17 cellular contexts compared by ENCODE assay signal in the genomic region with DNA sequence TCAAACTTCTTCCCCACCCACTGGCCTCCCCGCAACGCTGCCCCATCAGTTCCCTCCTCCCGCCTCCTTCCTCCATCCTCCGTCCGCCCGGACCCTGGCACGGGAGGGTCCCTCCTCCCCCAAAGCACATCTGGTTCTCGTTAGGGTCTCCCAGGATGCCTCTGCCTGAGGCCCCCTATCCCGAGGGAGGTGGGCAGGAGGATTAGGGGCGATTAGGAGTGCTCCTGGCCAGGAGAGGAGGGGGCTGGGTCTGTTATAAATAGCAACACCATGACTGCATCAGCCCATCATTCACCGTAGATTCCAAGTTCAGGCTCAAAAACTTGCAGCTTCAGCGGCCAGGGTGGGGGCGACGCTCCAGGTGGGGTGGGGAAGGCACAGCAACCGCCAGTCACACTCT.
"Had no signal": no experiment of that assay in that cellular context is flagged by ENCODE, and none has a peak within 500 bp of the region (broad histone marks: within the 10 kb centered on the region; RNA-seq: fewer than 3 reads in every experiment).

No MANE protein-coding gene starts in this region.

- H3K9me3 ChIP-seq: body of pancreas, colonic mucosa, left lung, mucosa of descending colon, ovary, psoas muscle, right lobe of liver had no signal

- ATAC-seq: body of pancreas, left lung, mucosa of descending colon, psoas muscle, right lobe of liver, T-helper 17 cell had no signal

- DNase-seq: activated CD4-positive, alpha-beta T cell treated with anti-CD3 and anti-CD28 coated beads, Interleukin-2, amount 50 U/mL, for 4 hours; activated effector memory CD4-positive, alpha-beta T cell treated with anti-CD3 and anti-CD28 coated beads, Interleukin-2, amount 50 U/mL, for 16 hours; activated naive CD4-positive, alpha-beta T cell treated with anti-CD3 and anti-CD28 coated beads, Interleukin-2, amount 50 U/mL, for 16 hours; activated T-cell treated with anti-CD3 and anti-CD28 coated beads, Interleukin-2, amount 50 U/mL, for 72 hours; body of pancreas; central memory CD4-positive, alpha-beta T cell; colonic mucosa; kidney; left lung; mucosa of descending colon; naive B cell; ovary; psoas muscle; right lobe of liver; small intestine; stimulated activated CD4-positive, alpha-beta T cell treated with anti-CD3 and anti-CD28 coated beads, Interleukin-4, amount 100 ng/mL, for 1 hour; T-helper 17 cell had no signal

- H3K36me3 ChIP-seq: colonic mucosa, left lung, ovary, right lobe of liver had no signal

- H3K4me1 ChIP-seq: colonic mucosa, left lung, psoas muscle had no signal

- H3K4me3 ChIP-seq: body of pancreas, colonic mucosa, left lung, mucosa of descending colon, ovary, psoas muscle, right lobe of liver had no signal

- H3K27ac ChIP-seq: body of pancreas, colonic mucosa, left lung, ovary, psoas muscle, right lobe of liver had no signal

- H3K27me3 ChIP-seq: body of pancreas, colonic mucosa, ovary, right lobe of liver had no signal
